ENCODE assay signal across 1 cellular context in genomic region chr11:66267039-66267378, GRCh38.
TF ChIP-seq lines count a peak whose summit lies in the region.

No MANE protein-coding gene starts in this region.

TF ChIP-seq in IMR-90, 13 proteins besides CTCF, POLR2A, EP300 and RAD21:
- TF ChIP-seq ELK1 (IDR thresholded peaks at IDR 0.05; ENCODE audit: borderline replicate concordance, low read depth, low read length) (no peak), MAFK (IDR thresholded peaks at IDR 0.05; ENCODE audit: low read depth, low read length) (no peak), BHLHE40 (IDR thresholded peaks at IDR 0.05; ENCODE audit: low read depth, low read length) (no peak)
